ENCODE assay signal across 11 cellular contexts in genomic region chr11:88420165-88420781, GRCh38.
DNase-seq lines count a peak whose midpoint lies in the region; ATAC-seq, FAIRE-seq and TF ChIP-seq lines count a peak whose summit lies in the region.
"Had no signal": no experiment of that assay in that cellular context is flagged by ENCODE, and none has a peak within 500 bp of the region (broad histone marks: within the 10 kb centered on the region; RNA-seq: fewer than 3 reads in every experiment).

No MANE protein-coding gene starts in this region.

- no peak overlapping the region for H3K9ac ChIP-seq in astrocyte (ENCODE audit: low read length)

- H3K9me3 Mint-ChIP-seq in activated CD4-positive, alpha-beta T cell treated with anti-CD3 and anti-CD28 coated beads, Interleukin-2, amount 10 ng/mL, durations not matched to agents 7 days and 5 days = peaks cover 10% of the 10 kb centered on the region
- no peaks in the 10 kb centered on the region for H3K9me3 Mint-ChIP-seq in astrocyte (ENCODE audit: unreplicated experiment)
- no peaks in the 10 kb centered on the region for H3K9me3 Mint-ChIP-seq in type B pancreatic cell
- H3K9me3 Mint-ChIP-seq: neural crest cell had no signal

- CTCF ChIA-PET in activated CD4-positive, alpha-beta T cell treated with anti-CD3 and anti-CD28 coated beads, Interleukin-2, amount 10 ng/mL, durations not matched to agents 7 days and 5 days (lab: Charles Lee) = no interaction called here

- H3K27ac ChIP-seq in astrocyte (ENCODE audit: low read depth, low read length) = no peak overlapping the region

- H3K4me1 ChIP-seq in astrocyte (ENCODE audit: insufficient read depth, low read length) = peaks cover 2% of the 10 kb centered on the region

- no peak overlapping the region for H3K4me2 ChIP-seq in astrocyte (ENCODE audit: low read length)

- H3K4me3 Mint-ChIP-seq in activated CD4-positive, alpha-beta T cell treated with anti-CD3 and anti-CD28 coated beads, Interleukin-2, amount 10 ng/mL, durations not matched to agents 7 days and 5 days = no peak overlapping the region
- no peak overlapping the region for H3K4me3 Mint-ChIP-seq in astrocyte (ENCODE audit: unreplicated experiment)
- H3K4me3 Mint-ChIP-seq in type B pancreatic cell = peak overlapping the region; percentile 31
- H3K4me3 Mint-ChIP-seq: neural crest cell had no signal

- H3K9me3 ChIP-seq in astrocyte (ENCODE audit: insufficient read depth, low read depth, low read length) = no peaks in the 10 kb centered on the region

- H3K27ac Mint-ChIP-seq in activated CD4-positive, alpha-beta T cell treated with anti-CD3 and anti-CD28 coated beads, Interleukin-2, amount 10 ng/mL, durations not matched to agents 7 days and 5 days = peak overlapping the region; percentile 86
- H3K27ac Mint-ChIP-seq in astrocyte (ENCODE audit: unreplicated experiment) = peak overlapping the region; percentile 81
- H3K27ac Mint-ChIP-seq in type B pancreatic cell = peak overlapping the region; percentile 71

- no peaks in the 10 kb centered on the region for H3K27me3 Mint-ChIP-seq in activated CD4-positive, alpha-beta T cell treated with anti-CD3 and anti-CD28 coated beads, Interleukin-2, amount 10 ng/mL, durations not matched to agents 7 days and 5 days
- H3K27me3 Mint-ChIP-seq in astrocyte (ENCODE audit: low read depth, unreplicated experiment) = peaks cover 2% of the 10 kb centered on the region
- H3K27me3 Mint-ChIP-seq in type B pancreatic cell = no peaks in the 10 kb centered on the region

- no peaks in the 10 kb centered on the region for H3K27me3 ChIP-seq in astrocyte (ENCODE audit: insufficient read depth, low read length)

- no peak overlapping the region for H3K4me3 ChIP-seq in astrocyte (ENCODE audit: insufficient read depth, low read depth, low read length)

- no peaks in the 10 kb centered on the region for H3K36me3 ChIP-seq in astrocyte (ENCODE audit: insufficient read depth, low read length)

- no peak for DNase-seq in activated CD4-positive, alpha-beta T cell treated with anti-CD3 and anti-CD28 coated beads, Interleukin-2, amount 10 ng/mL, durations not matched to agents 7 days and 5 days
- DNase-seq in activated CD4-positive, alpha-beta T cell treated with anti-CD3 and anti-CD28 coated beads for 1 hour = no peak
- DNase-seq in astrocyte (ENCODE audit: low read depth) (peak; percentile 48), islet precursor cell (peak; percentile 81), type B pancreatic cell (ENCODE audit: extremely low spot score, unreplicated experiment) (no peak), cerebellar cortex (ENCODE audit: low spot score) (no peak)
- no peak for DNase-seq in NK-92 treated with Interleukin-12 subunit alpha and Interleukin-12 subunit beta, amount 100 ng/mL, for 24 hours (lab: John Stamatoyannopoulos, UW)
- DNase-seq: activated CD4-positive, alpha-beta T cell treated with anti-CD3 and anti-CD28 coated beads, Interleukin-2, amount 50 U/mL, for 4 hours; effector CD8-positive, alpha-beta T cell had no signal

- no peak for ATAC-seq in HG03442 (IDR thresholded peaks at IDR 0.05; ENCODE audit: unreplicated experiment)

- no peak for FAIRE-seq in astrocyte (lab: Jason Lieb, UNC)

- peak overlapping the region; percentile 6 for H2AFZ ChIP-seq in astrocyte (ENCODE audit: low read depth, low read length)

- TF ChIP-seq CTCF in astrocyte (IDR thresholded peaks at IDR 0.05; ENCODE audit: insufficient read depth, low read depth, low read length) (no peak), type B pancreatic cell (conservative IDR thresholded peaks at IDR 0.05) (no peak)

- POLR2A ChIA-PET in activated CD4-positive, alpha-beta T cell treated with anti-CD3 and anti-CD28 coated beads, Interleukin-2, amount 10 ng/mL, durations not matched to agents 7 days and 5 days (lab: Charles Lee) = no interaction called here

- no peaks in the 10 kb centered on the region for H3K79me2 ChIP-seq in astrocyte (ENCODE audit: insufficient read depth, low read length)

- H4K20me1 ChIP-seq in astrocyte (ENCODE audit: insufficient read depth, low read length) = no peaks in the 10 kb centered on the region

- peaks cover 90% of the 10 kb centered on the region for H3K4me1 Mint-ChIP-seq in activated CD4-positive, alpha-beta T cell treated with anti-CD3 and anti-CD28 coated beads, Interleukin-2, amount 10 ng/mL, durations not matched to agents 7 days and 5 days
- H3K4me1 Mint-ChIP-seq in astrocyte (ENCODE audit: low read depth, unreplicated experiment) (peaks cover 28% of the 10 kb centered on the region), type B pancreatic cell (ENCODE audit: unreplicated experiment) (peaks cover 17% of the 10 kb centered on the region)
- H3K4me1 Mint-ChIP-seq: neural crest cell had no signal

- H3K36me3 Mint-ChIP-seq in activated CD4-positive, alpha-beta T cell treated with anti-CD3 and anti-CD28 coated beads, Interleukin-2, amount 10 ng/mL, durations not matched to agents 7 days and 5 days (ENCODE audit: low read depth) = peaks cover 47% of the 10 kb centered on the region
- H3K36me3 Mint-ChIP-seq in astrocyte (ENCODE audit: low read depth, unreplicated experiment) (no peaks in the 10 kb centered on the region), type B pancreatic cell (no peaks in the 10 kb centered on the region)

Comparison
In these comparisons a context has a peak if more than half of its experiments do, and no peak if none do; other contexts are left out.
1. DNase-seq: peak in astrocyte (single experiment) and islet precursor cell (single experiment); none in activated CD4-positive, alpha-beta T cell treated with anti-CD3 and anti-CD28 coated beads, Interleukin-2, amount 10 ng/mL, durations not matched to agents 7 days and 5 days (single experiment), activated CD4-positive, alpha-beta T cell treated with anti-CD3 and anti-CD28 coated beads for 1 hour (single experiment), type B pancreatic cell (single experiment), cerebellar cortex (single experiment) and NK-92 treated with Interleukin-12 subunit alpha and Interleukin-12 subunit beta, amount 100 ng/mL, for 24 hours (single experiment).
2. Peak in every context shown above with its lines, with median percentiles within 50 percentile points of each other: H3K27ac Mint-ChIP-seq.